In genomic region chr21:24976238-24976637, GRCh38 we compare ENCODE assay signal across 21 cellular contexts.
A peak's percentile ranks its signal among the peaks of the same experiment; 100 is the strongest.
DNase-seq lines count a peak whose midpoint lies in the region; ATAC-seq and TF ChIP-seq lines count a peak whose summit lies in the region.
"Had no signal": no experiment of that assay in that cellular context is flagged by ENCODE, and none has a peak within 500 bp of the region (broad histone marks: within the 10 kb centered on the region; RNA-seq: fewer than 3 reads in every experiment).

No MANE protein-coding gene starts in this region.

- peak overlapping the region; percentile 51; the same call in 1 of the 2 replicates for H2AFZ ChIP-seq in SK-N-SH (ENCODE audit: low read depth)

- no peaks in the 10 kb centered on the region for H3K79me2 ChIP-seq in SK-N-SH (ENCODE audit: insufficient read depth)

- no peaks in the 10 kb centered on the region for H3K36me3 Mint-ChIP-seq in activated CD4-positive, alpha-beta memory T cell treated with anti-CD3 and anti-CD28 coated beads, Interleukin-2, amount 10 ng/mL, durations not matched to agents 7 days and 5 days (ENCODE audit: low read depth)

- H3K4me3 ChIP-seq in SK-N-SH (ENCODE audit: low read depth in 2 of 2, low read length in 1 of 2): no peak overlapping the region
- H3K4me3 ChIP-seq: ascending aorta, esophagus squamous epithelium, suprapubic skin had no signal

- TF ChIP-seq CTCF in SK-N-SH (IDR thresholded peaks at IDR 0.05): no peak

- TF ChIP-seq RAD21 in SK-N-SH (IDR thresholded peaks at IDR 0.05; ENCODE audit: low read length): no peak

- CTCF ChIA-PET in SK-N-SH (lab: Yijun Ruan, JAX): no interaction called here
- CTCF ChIA-PET in activated CD4-positive, alpha-beta memory T cell treated with anti-CD3 and anti-CD28 coated beads, Interleukin-2, amount 10 ng/mL, durations not matched to agents 7 days and 5 days (lab: Charles Lee): no interaction called here

- no peaks in the 10 kb centered on the region for H3K9me3 ChIP-seq in SK-N-SH
- H3K9me3 ChIP-seq: ascending aorta, BE2C, Caco-2 had no signal

- H4K20me1 ChIP-seq in SK-N-SH (ENCODE audit: insufficient read depth): no peaks in the 10 kb centered on the region

- ATAC-seq in SK-N-SH treated with all-trans-retinoic acid at 6 μM for 48 hours (no peak), HG02678 (IDR thresholded peaks at IDR 0.05; ENCODE audit: unreplicated experiment) (peak; percentile 79), HG03354 (IDR thresholded peaks at IDR 0.05; ENCODE audit: poor library complexity, severe bottlenecking, unreplicated experiment) (peak; percentile 84)
- ATAC-seq: left lobe of liver had no signal

- no peak overlapping the region for H3K4me3 Mint-ChIP-seq in activated CD4-positive, alpha-beta memory T cell treated with anti-CD3 and anti-CD28 coated beads, Interleukin-2, amount 10 ng/mL, durations not matched to agents 7 days and 5 days
- H3K4me3 Mint-ChIP-seq: neural crest cell had no signal

- H3K27ac ChIP-seq in SK-N-SH (ENCODE audit: low read depth in 2 of 2, low read length in 1 of 2): no peak overlapping the region
- H3K27ac ChIP-seq: 22Rv1, ascending aorta, esophagus squamous epithelium, suprapubic skin had no signal

- DNase-seq in SK-N-SH: no peak
- no peak for DNase-seq in DMS53 treated with DMSO at 0.1 percent for 48 hours (lab: John Stamatoyannopoulos, UW; ENCODE audit: unreplicated experiment)
- DNase-seq in SHP77 treated with DMSO at 0.1 percent for 48 hours (lab: John Stamatoyannopoulos, UW): no peak
- no peak for DNase-seq in activated CD4-positive, alpha-beta memory T cell treated with anti-CD3 and anti-CD28 coated beads, Interleukin-2, amount 10 ng/mL, durations not matched to agents 7 days and 5 days
- DNase-seq in NCI-H1105 treated with DMSO at 0.1 percent for 48 hours (lab: John Stamatoyannopoulos, UW): no peak
- DNase-seq: activated naive CD4-positive, alpha-beta T cell treated with Interleukin-2 at 50 U/mL for 16 hours; BE2C; Caco-2; esophagus squamous epithelium; NCI-H187; retina; T-helper 1 cell had no signal

- no peaks in the 10 kb centered on the region for H3F3A ChIP-seq in SK-N-SH (replicated peaks; ENCODE audit: insufficient read depth)

- no peaks in the 10 kb centered on the region for H3K4me1 ChIP-seq in SK-N-SH (ENCODE audit: control insufficient read depth in 1 of 2, insufficient read depth in 2 of 2, low read depth in 1 of 2, low read length in 1 of 2)
- H3K4me1 ChIP-seq: ascending aorta, BE2C, Caco-2, esophagus squamous epithelium, suprapubic skin had no signal

- H3K27me3 Mint-ChIP-seq in activated CD4-positive, alpha-beta memory T cell treated with anti-CD3 and anti-CD28 coated beads, Interleukin-2, amount 10 ng/mL, durations not matched to agents 7 days and 5 days: no peaks in the 10 kb centered on the region
- H3K27me3 Mint-ChIP-seq: IgD-negative memory B cell had no signal

- H3K36me3 ChIP-seq in SK-N-SH (replicated peaks in 1 of 2; ENCODE audit: control insufficient read depth in 1 of 2, insufficient read depth in 2 of 2, low read length in 1 of 2): no peaks in the 10 kb centered on the region
- H3K36me3 ChIP-seq: ascending aorta, BE2C, esophagus squamous epithelium, suprapubic skin had no signal

- H3K9me3 Mint-ChIP-seq in activated CD4-positive, alpha-beta memory T cell treated with anti-CD3 and anti-CD28 coated beads, Interleukin-2, amount 10 ng/mL, durations not matched to agents 7 days and 5 days: peaks cover 4% of the 10 kb centered on the region

- no peaks in the 10 kb centered on the region for H3K27me3 ChIP-seq in SK-N-SH (ENCODE audit: insufficient read depth)
- H3K27me3 ChIP-seq: ascending aorta, BE2C, esophagus squamous epithelium, suprapubic skin had no signal

- no peak overlapping the region for H3K9ac ChIP-seq in SK-N-SH

- no peaks in the 10 kb centered on the region for H3K4me1 Mint-ChIP-seq in activated CD4-positive, alpha-beta memory T cell treated with anti-CD3 and anti-CD28 coated beads, Interleukin-2, amount 10 ng/mL, durations not matched to agents 7 days and 5 days
- H3K4me1 Mint-ChIP-seq: neural crest cell had no signal

- H3K4me2 ChIP-seq in SK-N-SH: no peak overlapping the region

- 50% methylated on average over 1 of the region's 1 CpG for WGBS in SK-N-SH (ENCODE audit: low lambda C conversion rate)

- no peak for TF ChIP-seq EP300 in SK-N-SH (IDR thresholded peaks at IDR 0.05; ENCODE audit: borderline replicate concordance in 1 of 2, low read depth in 1 of 2, low read length in 1 of 2)

- POLR2A ChIA-PET in SK-N-SH (lab: Yijun Ruan, JAX): no interaction called here
- POLR2A ChIA-PET in activated CD4-positive, alpha-beta memory T cell treated with anti-CD3 and anti-CD28 coated beads, Interleukin-2, amount 10 ng/mL, durations not matched to agents 7 days and 5 days (lab: Charles Lee): no interaction called here

- no peaks in the 10 kb centered on the region for H3K9me2 ChIP-seq in SK-N-SH

- no peak overlapping the region for H3K27ac Mint-ChIP-seq in activated CD4-positive, alpha-beta memory T cell treated with anti-CD3 and anti-CD28 coated beads, Interleukin-2, amount 10 ng/mL, durations not matched to agents 7 days and 5 days
- H3K27ac Mint-ChIP-seq: IgD-negative memory B cell had no signal

TF ChIP-seq in SK-N-SH, 30 proteins besides CTCF, POLR2A, EP300 and RAD21 (continues in another document):
- TF ChIP-seq JUND (IDR thresholded peaks at IDR 0.05) (no peak), USF1 (IDR thresholded peaks at IDR 0.05; ENCODE audit: borderline replicate concordance, low read depth) (no peak), RXRA (IDR thresholded peaks at IDR 0.05; ENCODE audit: borderline replicate concordance, low read depth) (no peak), CHD2 (IDR thresholded peaks at IDR 0.05; ENCODE audit: low read length, partially characterized antibody) (no peak), RFX5 (IDR thresholded peaks at IDR 0.05; ENCODE audit: low read length) (no peak), YY1 (IDR thresholded peaks at IDR 0.05; ENCODE audit: low read depth) (no peak), MAX (IDR thresholded peaks at IDR 0.05; ENCODE audit: low read depth) (no peak), ELF1 (IDR thresholded peaks at IDR 0.05) (no peak), FOXM1 (IDR thresholded peaks at IDR 0.05; ENCODE audit: low read depth) (no peak)

TF ChIP-seq in SK-N-SH treated with all-trans-retinoic acid at 6 μM for 48 hours, 23 proteins besides CTCF, POLR2A, EP300 and RAD21:
- no peak for TF ChIP-seq OSR1 (CRISPR knock-in tag; IDR thresholded peaks at IDR 0.05)
- no peak for TF ChIP-seq TSHZ2 (CRISPR knock-in tag; IDR thresholded peaks at IDR 0.05)
- no peak for TF ChIP-seq ZC3H10 (CRISPR knock-in tag; IDR thresholded peaks at IDR 0.05)
- TF ChIP-seq ZFP30 (CRISPR knock-in tag; IDR thresholded peaks at IDR 0.05): no peak
- no peak for TF ChIP-seq ARNTL (CRISPR knock-in tag; IDR thresholded peaks at IDR 0.05; ENCODE audit: borderline replicate concordance, low read depth)
- no peak for TF ChIP-seq BACH2 (CRISPR knock-in tag; IDR thresholded peaks at IDR 0.05; ENCODE audit: borderline replicate concordance)
- no peak for TF ChIP-seq ZNF8 (CRISPR knock-in tag; IDR thresholded peaks at IDR 0.05)
